Comparison of ENCODE assay signal across 14 cellular contexts in genomic region chr20:2817891-2818595, GRCh38. TPM values are rescaled to one million over a fixed set of nuclear protein-coding genes. Genes with fewer than 3 reads are reported as not detected.
A peak's percentile ranks its signal among the peaks of the same experiment; 100 is the strongest.
DNase-seq lines count a peak whose midpoint lies in the region; ATAC-seq and TF ChIP-seq lines count a peak whose summit lies in the region.
"Had no signal": no experiment of that assay in that cellular context is flagged by ENCODE, and none has a peak within 500 bp of the region (broad histone marks: within the 10 kb centered on the region; RNA-seq: fewer than 3 reads in every experiment).

No MANE protein-coding gene starts in this region.

- H3K27me3 Mint-ChIP-seq in osteocyte (ENCODE audit: unreplicated experiment) (no peaks in the 10 kb centered on the region), HFFc6 (ENCODE audit: insufficient read depth) (peaks cover 9% of the 10 kb centered on the region)

- H3K9me3 Mint-ChIP-seq in osteocyte (ENCODE audit: unreplicated experiment) (no peaks in the 10 kb centered on the region), HFFc6 (peaks cover 4% of the 10 kb centered on the region; the same call in 1 of the 2 replicates)

- H3K4me3 Mint-ChIP-seq in osteocyte (ENCODE audit: unreplicated experiment), result no peak overlapping the region
- no peak overlapping the region for H3K4me3 Mint-ChIP-seq in HFFc6
- H3K4me3 Mint-ChIP-seq: neural progenitor cell; T-helper 2 cell treated with Interferon-gamma antibody and Interleukin-4, amounts not matched to agents 5 μg/mL and 100 μg/mL, for 36 hours had no signal

- H3K36me3 ChIP-seq in H7 (replicated peaks; ENCODE audit: control insufficient read depth, insufficient read depth, low read length), result no peaks in the 10 kb centered on the region
- H3K36me3 ChIP-seq: ascending aorta, neural progenitor cell, right lobe of liver had no signal

- no peak for ATAC-seq in HG02610 (IDR thresholded peaks at IDR 0.05; ENCODE audit: unreplicated experiment)
- ATAC-seq: right lobe of liver had no signal

- H3K27ac Mint-ChIP-seq in osteocyte (ENCODE audit: unreplicated experiment), result no peak overlapping the region
- no peak overlapping the region for H3K27ac Mint-ChIP-seq in HFFc6
- H3K27ac Mint-ChIP-seq: neural progenitor cell; T-helper 2 cell treated with Interferon-gamma antibody and Interleukin-4, amounts not matched to agents 5 μg/mL and 100 μg/mL, for 36 hours had no signal

- H3K36me3 Mint-ChIP-seq in osteocyte (ENCODE audit: unreplicated experiment) (no peaks in the 10 kb centered on the region), HFFc6 (ENCODE audit: low read depth) (no peaks in the 10 kb centered on the region)
- H3K36me3 Mint-ChIP-seq: neural progenitor cell had no signal

- no peak overlapping the region for H3K4me3 ChIP-seq in H7 (ENCODE audit: insufficient read depth, low read depth, low read length)
- H3K4me3 ChIP-seq: ascending aorta, neural progenitor cell, right lobe of liver had no signal

- DNase-seq in H7 (peak; percentile 5), fibroblast of gingiva (ENCODE audit: low read depth) (peak; percentile 72), osteocyte (ENCODE audit: extremely low spot score, unreplicated experiment) (peak; percentile 64), HFFc6 (no peak), retina (no peak)
- DNase-seq: Caco-2, erythroblast, NCI-H524 treated with DMSO at 0.1 percent for 48 hours, right lobe of liver, SHP77 treated with DMSO at 0.1 percent for 48 hours had no signal

- H3K4me1 Mint-ChIP-seq in osteocyte (ENCODE audit: unreplicated experiment), result peaks cover 67% of the 10 kb centered on the region
- peaks cover 43% of the 10 kb centered on the region for H3K4me1 Mint-ChIP-seq in HFFc6 (ENCODE audit: low read depth)

- H3K27me3 ChIP-seq in H7 (ENCODE audit: control insufficient read depth, insufficient read depth, low read length), result peaks cover 29% of the 10 kb centered on the region

- no peak for TF ChIP-seq CTCF in osteocyte (IDR thresholded peaks at IDR 0.05)
- no peak for TF ChIP-seq CTCF in HFFc6 (IDR thresholded peaks at IDR 0.05)

RNA-seq across cellular contexts. Expression of gene TMEM239, which starts 1.9 kb away (rescaled TPM):
- total RNA-seq in H7 (2014; rRNA removed; shearing (Covaris generic)), result not detected in 2 replicates
- total RNA-seq in osteocyte, result not detected in 2 replicates
- not detected for total RNA-seq in HFFc6 (2021; fragmentation: NEBNext Ultra II Directional; extraction: Animal tissue kit (Norgen Biotek cat#: 25700))
- total RNA-seq: ascending aorta, Caco-2, right lobe of liver had no signal

RNA-seq across cellular contexts. Expression of gene C20orf141, which starts 3.3 kb away (rescaled TPM):
- not detected in 2 replicates for total RNA-seq in H7 (2014; rRNA removed; shearing (Covaris generic))
- total RNA-seq in osteocyte, result not detected in 2 replicates
- not detected for total RNA-seq in HFFc6 (2021; fragmentation: NEBNext Ultra II Directional; extraction: Animal tissue kit (Norgen Biotek cat#: 25700))
- total RNA-seq: ascending aorta, Caco-2, right lobe of liver had no signal

RNA-seq across cellular contexts. Expression of gene CPXM1, which starts 17.6 kb away (rescaled TPM):
- 105 and 109 TPM in 2 replicates for total RNA-seq in H7 (2014; rRNA removed; shearing (Covaris generic))
- 84.0 and 85.8 TPM in 2 replicates for total RNA-seq in osteocyte
- total RNA-seq in HFFc6 (2021; fragmentation: NEBNext Ultra II Directional; extraction: Animal tissue kit (Norgen Biotek cat#: 25700)), result under 1 TPM in 1 of 6 experiments, not detected in 5; 0.10 TPM
- total RNA-seq: ascending aorta, Caco-2 had no signal

RNA-seq across cellular contexts. Expression of gene PCED1A, which starts 22.4 kb away (rescaled TPM):
- 21.8 and 23.6 TPM in 2 replicates for total RNA-seq in H7 (2014; rRNA removed; shearing (Covaris generic))
- 68.3 and 80.8 TPM in 2 replicates for total RNA-seq in osteocyte
- total RNA-seq in HFFc6 (2021; fragmentation: NEBNext Ultra II Directional; extraction: Animal tissue kit (Norgen Biotek cat#: 25700)), result 10 to 100 TPM; 22.0 to 24.8 (median 23.8) TPM

RNA-seq across cellular contexts. Expression of gene VPS16, which starts 22.5 kb away (rescaled TPM):
- total RNA-seq in H7 (2014; rRNA removed; shearing (Covaris generic)), result 25.3 and 27.5 TPM in 2 replicates
- total RNA-seq in osteocyte, result 45.2 and 51.1 TPM in 2 replicates
- 10 to 100 TPM; 30.6 to 36.3 (median 35.2) TPM for total RNA-seq in HFFc6 (2021; fragmentation: NEBNext Ultra II Directional; extraction: Animal tissue kit (Norgen Biotek cat#: 25700))

Comparison
In these comparisons a context has a peak if more than half of its experiments do, and no peak if none do; other contexts are left out.
1. DNase-seq: peak in H7 (single experiment), fibroblast of gingiva (single experiment) and osteocyte (single experiment); none in HFFc6 (single experiment) and retina (single experiment).
2. RNA of gene CPXM1, which starts 17.6 kb away (total RNA-seq): 105 to 109 TPM in H7 and 84.0 to 85.8 TPM in osteocyte; 0.10 TPM in HFFc6; every median in the first group is over 10 times any median in the second.